Comparison of ENCODE assay signal across 8 cellular contexts in genomic region chr2:160407393-160408204, GRCh38.
DNase-seq lines count a peak whose midpoint lies in the region; ATAC-seq and TF ChIP-seq lines count a peak whose summit lies in the region.

No MANE protein-coding gene starts in this region.

- H3K36me3 Mint-ChIP-seq in T-helper 1 cell treated with Interleukin-12 subunit alpha and Interleukin-12 subunit beta and Interleukin-4 antibody, amounts not matched to agents 30 μg/mL and 1 μg/mL, for 36 hours (ENCODE audit: low read depth) = peaks cover 18% of the 10 kb centered on the region

- peaks cover 72% of the 10 kb centered on the region for H3K4me1 Mint-ChIP-seq in T-helper 1 cell treated with Interleukin-12 subunit alpha and Interleukin-12 subunit beta and Interleukin-4 antibody, amounts not matched to agents 30 μg/mL and 1 μg/mL, for 36 hours (ENCODE audit: low read depth)

- H3K4me3 ChIP-seq in iPS-15b (ENCODE audit: low read depth, low read length) = peak overlapping the region; percentile 75
- peak overlapping the region; percentile 76 for H3K4me3 ChIP-seq in skeletal muscle satellite cell (ENCODE audit: low read length)

- H3K9me3 ChIP-seq in iPS-15b (ENCODE audit: control insufficient read depth, insufficient read depth, low read length) (no peaks in the 10 kb centered on the region), skeletal muscle satellite cell (replicated peaks; ENCODE audit: low read length) (no peaks in the 10 kb centered on the region)

- no peak for TF ChIP-seq CTCF in GM20000 (IDR thresholded peaks at IDR 0.05; ENCODE audit: extremely low read depth, missing control alignments)

- H3K36me3 ChIP-seq in iPS-15b (ENCODE audit: control insufficient read depth, insufficient read depth, low read length) = no peaks in the 10 kb centered on the region
- no peaks in the 10 kb centered on the region for H3K36me3 ChIP-seq in skeletal muscle satellite cell (ENCODE audit: insufficient read depth, low read length)

- peak; percentile 56 for ATAC-seq in HG03571 (IDR thresholded peaks at IDR 0.05; ENCODE audit: unreplicated experiment)

- peaks cover 7% of the 10 kb centered on the region for H3K27me3 Mint-ChIP-seq in T-helper 1 cell treated with Interleukin-12 subunit alpha and Interleukin-12 subunit beta and Interleukin-4 antibody, amounts not matched to agents 30 μg/mL and 1 μg/mL, for 36 hours (ENCODE audit: low read depth)

- no peaks in the 10 kb centered on the region for H3K9me3 Mint-ChIP-seq in T-helper 1 cell treated with Interleukin-12 subunit alpha and Interleukin-12 subunit beta and Interleukin-4 antibody, amounts not matched to agents 30 μg/mL and 1 μg/mL, for 36 hours

- H3K4me3 Mint-ChIP-seq in T-helper 1 cell treated with Interleukin-12 subunit alpha and Interleukin-12 subunit beta and Interleukin-4 antibody, amounts not matched to agents 30 μg/mL and 1 μg/mL, for 36 hours = peak overlapping the region; percentile 91

- H3K4me1 ChIP-seq in iPS-15b (ENCODE audit: control insufficient read depth, insufficient read depth, low read length) (peaks cover 25% of the 10 kb centered on the region), skeletal muscle satellite cell (ENCODE audit: control insufficient read depth, insufficient read depth, low read length) (peaks cover 61% of the 10 kb centered on the region)

- peaks cover 39% of the 10 kb centered on the region for H3K27me3 ChIP-seq in iPS-15b (ENCODE audit: control insufficient read depth, insufficient read depth, low read length)
- no peaks in the 10 kb centered on the region for H3K27me3 ChIP-seq in skeletal muscle satellite cell (ENCODE audit: control insufficient read depth, insufficient read depth, low read length)

- DNase-seq in COR-L47 (lab: John Stamatoyannopoulos, UW) (peak; percentile 54), GM20000 (ENCODE audit: low spot score) (peak; percentile 67), astrocyte of the hippocampus (ENCODE audit: low read depth, low spot score) (peak; percentile 91), middle frontal gyrus (ENCODE audit: extremely low spot score, low spot score) (no peak)

- H3K4me2 ChIP-seq in skeletal muscle satellite cell (ENCODE audit: low read length) = peak overlapping the region; percentile 84

- peak overlapping the region; percentile 85 for H3K27ac Mint-ChIP-seq in T-helper 1 cell treated with Interleukin-12 subunit alpha and Interleukin-12 subunit beta and Interleukin-4 antibody, amounts not matched to agents 30 μg/mL and 1 μg/mL, for 36 hours

- H3K9ac ChIP-seq in iPS-15b (ENCODE audit: low read depth, low read length) (no peak overlapping the region), skeletal muscle satellite cell (ENCODE audit: low read depth, low read length) (peak overlapping the region; percentile 96)
